8 cellular contexts compared by ENCODE assay signal in genomic region chr15:89954541-89954940, GRCh38. TPM values are rescaled to one million over a fixed set of nuclear protein-coding genes. Genes with fewer than 3 reads are reported as not detected.
"Had no signal": no experiment of that assay in that cellular context is flagged by ENCODE, and none has a peak within 500 bp of the region (broad histone marks: within the 10 kb centered on the region; RNA-seq: fewer than 3 reads in every experiment).

No MANE protein-coding gene starts in this region.

- ATAC-seq: GM23338, HCT116 had no signal

- H3K4me3 ChIP-seq: GM23338, HAP-1 had no signal

- H3K27ac ChIP-seq: HL-60 had no signal

- H3K4me1 ChIP-seq: HAP-1 had no signal

- H2AFZ ChIP-seq: GM23338 had no signal

- H3K9me3 ChIP-seq: HAP-1 had no signal

- H3K36me3 ChIP-seq: HAP-1 had no signal

- DNase-seq: H7, HFFc6, KG1 had no signal

- H3K4me2 ChIP-seq: GM23338 had no signal

RNA-seq across cellular contexts. Expression of gene ARPIN, which starts 41.8 kb away (rescaled TPM):
- polyA plus RNA-seq: IgD-negative memory B cell had no signal
